11 cellular contexts compared by ENCODE assay signal in genomic region chr13:32883501-32883900, GRCh38.
A peak's percentile ranks its signal among the peaks of the same experiment; 100 is the strongest.
DNase-seq lines count a peak whose midpoint lies in the region; ATAC-seq and TF ChIP-seq lines count a peak whose summit lies in the region.
"Had no signal": no experiment of that assay in that cellular context is flagged by ENCODE, and none has a peak within 500 bp of the region (broad histone marks: within the 10 kb centered on the region; RNA-seq: fewer than 3 reads in every experiment).

No MANE protein-coding gene starts in this region.

- no peak overlapping the region for H3K4me3 ChIP-seq in neuronal stem cell (ENCODE audit: low read length in 2 of 2)
- H3K4me3 ChIP-seq in stomach = no peak overlapping the region
- no peak overlapping the region for H3K4me3 ChIP-seq in right atrium auricular region
- H3K4me3 ChIP-seq: vagina had no signal

- no peaks in the 10 kb centered on the region for H3K36me3 ChIP-seq in neuronal stem cell (replicated peaks in 1 of 2; ENCODE audit: control insufficient read depth in 2 of 2, insufficient read depth in 2 of 2, low read length in 2 of 2)
- no peaks in the 10 kb centered on the region for H3K36me3 ChIP-seq in stomach
- no peaks in the 10 kb centered on the region for H3K36me3 ChIP-seq in right atrium auricular region
- H3K36me3 ChIP-seq: vagina had no signal

- H3K27me3 Mint-ChIP-seq in nephron progenitor cell (ENCODE audit: low read depth, poor library complexity) = peaks cover 3% of the 10 kb centered on the region

- H3K23ac ChIP-seq in neuronal stem cell (ENCODE audit: low read depth, low read length, poor library complexity) = no peak overlapping the region

- no peak overlapping the region for H2BK12ac ChIP-seq in neuronal stem cell (ENCODE audit: low read length)

- DNase-seq in DMS153 (lab: John Stamatoyannopoulos, UW) (peak; percentile 83), NCI-H2081 treated with DMSO at 0.1 percent for 48 hours (lab: John Stamatoyannopoulos, UW) (peak; percentile 55), nephron progenitor cell (no peak), neuronal stem cell (ENCODE audit: low spot score) (no peak), stomach (no peak), right atrium auricular region (ENCODE audit: low spot score) (no peak)
- DNase-seq: CD4-positive, CD25-positive, alpha-beta regulatory T cell; left colon had no signal

- H3K27ac ChIP-seq in VCaP (peak overlapping the region; percentile 79), neuronal stem cell (replicated peaks; ENCODE audit: low read length) (no peak overlapping the region), stomach (no peak overlapping the region), right atrium auricular region (no peak overlapping the region)
- H3K27ac ChIP-seq: vagina had no signal

- H4K8ac ChIP-seq in neuronal stem cell (ENCODE audit: low read depth, low read length) = no peak overlapping the region

- intact Hi-C loops in stomach (cut with DNase I; ENCODE audit: low total_unique reads) = no loop called here

- H2AFZ ChIP-seq in neuronal stem cell (ENCODE audit: low read length) = no peak overlapping the region

- no peaks in the 10 kb centered on the region for H3K36me3 Mint-ChIP-seq in nephron progenitor cell (ENCODE audit: low read depth)
- H3K36me3 Mint-ChIP-seq: CD4-positive, CD25-positive, alpha-beta regulatory T cell had no signal

- no peak overlapping the region for H3K14ac ChIP-seq in neuronal stem cell (ENCODE audit: low read length)

- peaks cover 4% of the 10 kb centered on the region for H3K4me1 Mint-ChIP-seq in nephron progenitor cell
- H3K4me1 Mint-ChIP-seq: CD4-positive, CD25-positive, alpha-beta regulatory T cell had no signal

- H2AK5ac ChIP-seq in neuronal stem cell (ENCODE audit: low read depth, low read length) = no peak overlapping the region

- no peak overlapping the region for H2BK15ac ChIP-seq in neuronal stem cell (ENCODE audit: low read length)

- no peak overlapping the region for H3K4me2 ChIP-seq in neuronal stem cell (ENCODE audit: insufficient read depth, low read length, poor library complexity, severe bottlenecking)

- peaks cover 17% of the 10 kb centered on the region for H3K9me3 Mint-ChIP-seq in nephron progenitor cell

- TF ChIP-seq POLR2A in stomach (IDR thresholded peaks at IDR 0.05) = no peak

- ATAC-seq in GM19452 (IDR thresholded peaks at IDR 0.05; ENCODE audit: unreplicated experiment) = no peak
- ATAC-seq: left colon had no signal

- no peak overlapping the region for H3K4me3 Mint-ChIP-seq in nephron progenitor cell
- H3K4me3 Mint-ChIP-seq: CD4-positive, CD25-positive, alpha-beta regulatory T cell had no signal

- no peak overlapping the region for H2BK120ac ChIP-seq in neuronal stem cell (ENCODE audit: low read depth, low read length)

- no peak overlapping the region for H3K18ac ChIP-seq in neuronal stem cell (ENCODE audit: low read length)

- no peak overlapping the region for H3K9ac ChIP-seq in neuronal stem cell (ENCODE audit: low read depth, low read length, poor library complexity)

- H2BK5ac ChIP-seq in neuronal stem cell (ENCODE audit: low read length) = no peak overlapping the region

- H3K27ac Mint-ChIP-seq in nephron progenitor cell = peak overlapping the region; percentile 38
- H3K27ac Mint-ChIP-seq: CD4-positive, CD25-positive, alpha-beta regulatory T cell had no signal

- H3K9me3 ChIP-seq in neuronal stem cell (replicated peaks in 1 of 2; ENCODE audit: control insufficient read depth in 2 of 2, insufficient read depth in 1 of 2, low read depth in 1 of 2, low read length in 2 of 2) (peaks cover 2 to 6% of the 10 kb centered on the region in 2 donors), stomach (peaks cover 4 to 16% (median 14%) of the 10 kb centered on the region in 4 donors), right atrium auricular region (peaks cover 0 to 17% of the 10 kb centered on the region in 2 donors)

- H3K79me1 ChIP-seq in neuronal stem cell (ENCODE audit: low read depth, low read length) = no peaks in the 10 kb centered on the region

- no peak overlapping the region for H3K4ac ChIP-seq in neuronal stem cell (ENCODE audit: low read length)

- H3K27me3 ChIP-seq in neuronal stem cell (ENCODE audit: control insufficient read depth in 3 of 3, insufficient read depth in 3 of 3, low read depth in 1 of 3, low read length in 3 of 3) (no peaks in the 10 kb centered on the region), stomach (no peaks in the 10 kb centered on the region), right atrium auricular region (no peaks in the 10 kb centered on the region)
- H3K27me3 ChIP-seq: vagina had no signal

- TF ChIP-seq CTCF in VCaP (conservative IDR thresholded peaks at IDR 0.05) (no peak), nephron progenitor cell (IDR thresholded peaks at IDR 0.05) (no peak), stomach (IDR thresholded peaks at IDR 0.05) (no peak), right atrium auricular region (IDR thresholded peaks at IDR 0.05) (no peak)

- no CpG with 5 or more reads among the region's 2 CpGs for WGBS in neuronal stem cell (ENCODE audit: extremely low coverage in 2 of 2, insufficient read length in 2 of 2, insufficient replicate concordance in 1 of 2), 2 donors
- WGBS in stomach, 5 donors = 15 to 27% (median 22%) methylated on average over 2 of the region's 2 CpGs

- no peak for TF ChIP-seq EP300 in stomach (IDR thresholded peaks at IDR 0.05)

- H3K4me1 ChIP-seq in neuronal stem cell (ENCODE audit: control insufficient read depth in 2 of 2, insufficient read depth in 1 of 2, low read depth in 1 of 2, low read length in 2 of 2) (no peaks in the 10 kb centered on the region), stomach (peaks cover 0 to 26% (median 5%) of the 10 kb centered on the region in 4 donors), right atrium auricular region (peaks cover 0 to 6% of the 10 kb centered on the region in 2 donors)

- H4K91ac ChIP-seq in neuronal stem cell (ENCODE audit: low read depth, low read length, poor library complexity) = no peak overlapping the region

Comparison
In these comparisons a context has a peak if more than half of its experiments do, and no peak if none do; other contexts are left out.
1. DNase-seq: peak in DMS153 (single experiment) and NCI-H2081 treated with DMSO at 0.1 percent for 48 hours (single experiment); none in nephron progenitor cell (single experiment), neuronal stem cell (single experiment), stomach (single experiment) and right atrium auricular region (single experiment).